8 cellular contexts compared by ENCODE assay signal in the genomic region with DNA sequence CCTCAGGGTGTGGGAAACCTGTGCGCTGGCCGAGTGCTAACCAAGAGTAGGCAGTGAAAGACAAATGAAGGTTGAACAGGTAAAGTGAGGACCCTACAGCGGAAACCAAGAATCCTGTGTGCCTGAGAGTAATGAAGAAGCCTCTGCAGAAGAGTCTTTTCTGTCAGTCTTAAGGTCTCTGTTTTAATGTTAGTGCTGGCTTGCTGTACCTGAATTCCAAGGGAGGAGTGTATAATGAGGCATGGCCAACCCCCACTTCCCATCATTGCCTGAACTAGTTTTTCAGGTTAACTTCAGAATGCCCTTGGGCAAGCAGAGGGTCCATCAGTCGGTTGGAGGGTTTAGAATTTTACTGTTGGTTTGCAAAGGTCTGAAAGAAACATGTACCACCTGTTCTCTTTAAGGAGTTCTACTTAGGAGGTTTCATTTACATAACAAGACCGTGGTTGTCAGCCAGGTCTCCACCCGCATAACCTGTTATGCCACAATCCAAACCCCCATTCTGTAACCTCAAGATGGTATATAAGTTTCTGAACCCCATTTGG. TPM values are rescaled to one million over a fixed set of nuclear protein-coding genes. Genes with fewer than 3 reads are reported as not detected.
A peak's percentile ranks its signal among the peaks of the same experiment; 100 is the strongest.
DNase-seq lines count a peak whose midpoint lies in the region; ATAC-seq, FAIRE-seq and TF ChIP-seq lines count a peak whose summit lies in the region.

No MANE protein-coding gene starts in this region.

- TF ChIP-seq CTCF in K562 (IDR thresholded peaks at IDR 0.05 in 2 of 3, conservative IDR thresholded peaks at IDR 0.05 in 1 of 3; ENCODE audit: insufficient read depth in 2 of 3, low read depth in 1 of 3, low read length in 3 of 3) (no peak), right lobe of liver (IDR thresholded peaks at IDR 0.05) (no peak), upper lobe of right lung (IDR thresholded peaks at IDR 0.05) (no peak)

- peak overlapping the region; percentile 96 for H3K4me2 ChIP-seq in BLaER1
- H3K4me2 ChIP-seq in K562 (ENCODE audit: insufficient read depth, low read length): peak overlapping the region; percentile 96

- H3K9ac ChIP-seq in BLaER1: peak overlapping the region; percentile 98
- H3K9ac ChIP-seq in K562 (ENCODE audit: insufficient read depth in 1 of 2, low read depth in 2 of 2, low read length in 2 of 2): peak overlapping the region; percentile 86 to 99

- TSS peak; percentile 87 for BruUV-seq in K562 (replicated peaks; lab: Mats Ljungman, UMichigan)

- peak; percentile 15 for FAIRE-seq in K562 (lab: Jason Lieb, UNC)

- H3K4me1 ChIP-seq in BLaER1 (peaks cover 23% of the 10 kb centered on the region), K562 (replicated peaks in 1 of 2; ENCODE audit: control insufficient read depth in 2 of 2, insufficient read depth in 2 of 2, low read length in 2 of 2) (peaks cover 10 to 15% of the 10 kb centered on the region in 2 experiments; a peak in 4 of 5 replicates), right lobe of liver (peaks cover 0 to 15% (median 0%) of the 10 kb centered on the region in 4 donors), upper lobe of right lung (peaks cover 18% of the 10 kb centered on the region)

- no peak for TF ChIP-seq RAD21 in K562 (CRISPR knock-in tag; conservative IDR thresholded peaks at IDR 0.05 in 1 of 2, IDR thresholded peaks at IDR 0.05 in 1 of 2)

- no peak for DNase-seq in K562 (ENCODE audit: extremely low read depth in 1 of 4, low spot score in 3 of 4)
- no peak for DNase-seq in right lobe of liver
- no peak for DNase-seq in upper lobe of right lung
- no peak for DNase-seq in NCI-H2081 treated with DMSO at 0.1 percent for 48 hours (lab: John Stamatoyannopoulos, UW)

- in situ Hi-C loops in K562 (cut with MboI): no loop called here

- peaks cover 54% of the 10 kb centered on the region for H3K79me2 ChIP-seq in K562 (ENCODE audit: control insufficient read depth, insufficient read depth, low read length)

- 1% methylated on average over 6 of the region's 6 CpGs for WGBS in K562 (ENCODE audit: insufficient coverage, low coverage, missing lambda C conversion rate)
- WGBS in right lobe of liver (ENCODE audit: insufficient coverage, low coverage, low lambda C conversion rate, missing lambda C conversion rate): 0% methylated on average over 6 of the region's 6 CpGs

- H3K27ac ChIP-seq in BLaER1: peak overlapping the region; percentile 99
- peak overlapping the region; percentile 89 for H3K27ac ChIP-seq in K562 (ENCODE audit: extremely low read depth, low read depth, low read length)
- H3K27ac ChIP-seq in right lobe of liver: peak overlapping the region; percentile 65 to 80 (median 71)
- H3K27ac ChIP-seq in upper lobe of right lung: peak overlapping the region; percentile 93

- H4K20me1 ChIP-seq in BLaER1 (peaks cover 18% of the 10 kb centered on the region), K562 (replicated peaks; ENCODE audit: control insufficient read depth, insufficient read depth, low read length) (no peaks in the 10 kb centered on the region)

- CTCF ChIA-PET in K562 (lab: Yijun Ruan, JAX; ENCODE audit: low intra/inter-chr PET ratio): no interaction called here

- H2AFZ ChIP-seq in K562 (ENCODE audit: low read depth, low read length): peak overlapping the region; percentile 91

- POLR2A ChIA-PET in K562 (lab: Yijun Ruan, JAX): interaction anchor here (1.6 to 2.0 kb wide), 5 partner anchors 10 to 33 kb away, joined by 4 to 19 read pairs (median 8); a partner anchor contains a TSS

- ATAC-seq in GM19397 (IDR thresholded peaks at IDR 0.05; ENCODE audit: unreplicated experiment) (peak; percentile 30), HG03571 (IDR thresholded peaks at IDR 0.05; ENCODE audit: unreplicated experiment) (peak; percentile 30), K562 (peak; percentile 64), right lobe of liver (peak in 1 of 4 donors; percentile 2), upper lobe of right lung (no peak)
- no peak for ATAC-seq in activated CD4-positive, CD25-positive, alpha-beta regulatory T cell treated with anti-CD3 and anti-CD28 coated beads, Interleukin-2, amount 50 U/mL, for 24 hours

- no peaks in the 10 kb centered on the region for H3K27me3 ChIP-seq in BLaER1
- H3K27me3 ChIP-seq in K562 (ENCODE audit: control insufficient read depth in 2 of 2, insufficient read depth in 2 of 2, low read length in 2 of 2): no peaks in the 10 kb centered on the region
- no peaks in the 10 kb centered on the region for H3K27me3 ChIP-seq in right lobe of liver
- no peaks in the 10 kb centered on the region for H3K27me3 ChIP-seq in upper lobe of right lung

- intact Hi-C loops in K562 (cut with micrococcal nuclease): loop anchor here (2.0 kb wide), 1 partner anchor 30 kb away; a partner anchor contains a TSS
- intact Hi-C loops in right lobe of liver (cut with DNase I): no loop called here
- intact Hi-C loops in upper lobe of right lung (cut with DNase I): no loop called here

- peak overlapping the region; percentile 98 for H3K4me3 ChIP-seq in BLaER1
- peak overlapping the region; percentile 96 for H3K4me3 ChIP-seq in K562
- H3K4me3 ChIP-seq in right lobe of liver: peak overlapping the region; percentile 72 to 99 (median 93)
- peak overlapping the region; percentile 98 for H3K4me3 ChIP-seq in upper lobe of right lung

- H3K36me3 ChIP-seq in BLaER1 (peaks cover 31% of the 10 kb centered on the region), K562 (ENCODE audit: control insufficient read depth, insufficient read depth, low read length) (peaks cover 37% of the 10 kb centered on the region), right lobe of liver (peaks cover 0 to 21% (median 5%) of the 10 kb centered on the region in 4 donors), upper lobe of right lung (peaks cover 24% of the 10 kb centered on the region)

- no peak; the same call in 1 of the 2 replicates for TF ChIP-seq POLR2A in K562 (conservative IDR thresholded peaks at IDR 0.05)
- TF ChIP-seq POLR2A in right lobe of liver (IDR thresholded peaks at IDR 0.05): no peak

- H3K9me3 ChIP-seq in BLaER1 (peaks cover 6% of the 10 kb centered on the region), K562 (replicated peaks; ENCODE audit: control insufficient read depth, insufficient read depth, low read depth, low read length) (0 out of 2 replicates have a peak, but pooled peaks cover 4% of the 10 kb centered on the region), right lobe of liver (no peaks in the 10 kb centered on the region), upper lobe of right lung (no peaks in the 10 kb centered on the region)

- H3K9me1 ChIP-seq in K562 (ENCODE audit: control insufficient read depth, insufficient read depth, low read length): no peaks in the 10 kb centered on the region

- TF ChIP-seq EP300 in K562 (IDR thresholded peaks at IDR 0.05; ENCODE audit: low read length): no peak

RNA-seq across cellular contexts. Expression of a gene that starts 0.6 kb away (rescaled TPM):
- 76.0 and 134 TPM in 2 replicates for total RNA-seq in K562 (2011; cell fraction: chromatin; rRNA removed; ENCODE audit: low replicate concordance)
- 54.9 and 57.7 TPM in 2 replicates for total RNA-seq in K562 (2011; cell fraction: nucleolus; rRNA removed)
- total RNA-seq in K562 (2011; cell fraction: nucleoplasm; rRNA removed): 97.5 and 142 TPM in 2 replicates
- total RNA-seq in K562 (2014; rRNA removed) (343 and 377 TPM in 2 replicates), K562 (2014; rRNA removed; fragmentation: Illumina TruSeq; extraction: Trizol) (339 and 365 TPM in 2 replicates), K562 (2015; rRNA removed; fragmentation: Illumina TruSeq; extraction: Trizol) (238 and 276 TPM in 2 replicates), K562 (2021) (276 and 291 TPM in 2 replicates), right lobe of liver (10 to 100 TPM; 22.3 to 57.8 (median 24.0) TPM), upper lobe of right lung (41.3 TPM)
- polyA plus RNA-seq in K562 (2011; rRNA removed) (297 and 378 TPM in 2 replicates), K562 (2014; fragmentation: Illumina TruSeq; extraction: Trizol) (277 and 318 TPM in 2 replicates), K562 (2014; fragmentation: Nextera tagmentation; extraction: Ambion mirVana) (100 to 1,000 TPM in 1 of 2 experiments, 10 to 100 TPM in 1; 67.3 to 105 TPM), K562 (2014; rRNA removed) (392 and 430 TPM in 2 replicates)
- 197 and 320 TPM in 2 replicates for polyA plus RNA-seq in K562 (2011; cell fraction: cytosol; rRNA removed)
- 192 and 207 TPM in 2 replicates for polyA plus RNA-seq in K562 (2011; cell fraction: nucleus; rRNA removed)
- polyA plus RNA-seq in K562 (2012): 196 and 278 TPM in 2 replicates
- 155 and 159 TPM in 2 replicates for polyA minus RNA-seq in K562 (2011; rRNA and poly(A)+ RNA removed)
- polyA minus RNA-seq in K562 (2011; cell fraction: cytosol; rRNA and poly(A)+ RNA removed): 70.4 and 109 TPM in 2 replicates
- polyA minus RNA-seq in K562 (2011; cell fraction: nucleus; rRNA and poly(A)+ RNA removed): 60.9 and 93.0 TPM in 2 replicates

RNA-seq across cellular contexts. Expression of a gene that starts 30.9 kb away (rescaled TPM):
- 37.1 and 48.4 TPM in 2 replicates for total RNA-seq in K562 (2011; cell fraction: chromatin; rRNA removed; ENCODE audit: low replicate concordance)
- total RNA-seq in K562 (2011; cell fraction: nucleolus; rRNA removed): 19.2 and 21.6 TPM in 2 replicates
- 30.4 and 38.7 TPM in 2 replicates for total RNA-seq in K562 (2011; cell fraction: nucleoplasm; rRNA removed)
- total RNA-seq in K562 (2014; rRNA removed) (39.5 and 48.8 TPM in 2 replicates), K562 (2014; rRNA removed; fragmentation: Illumina TruSeq; extraction: Trizol) (28.9 and 29.4 TPM in 2 replicates), K562 (2015; rRNA removed; fragmentation: Illumina TruSeq; extraction: Trizol) (24.5 and 28.5 TPM in 2 replicates), K562 (2021) (31.7 and 36.0 TPM in 2 replicates), right lobe of liver (1 to 10 TPM; 5.3 to 9.1 (median 5.9) TPM), upper lobe of right lung (12.8 TPM)
- polyA plus RNA-seq in K562 (2011; rRNA removed) (34.9 and 39.0 TPM in 2 replicates), K562 (2014; fragmentation: Illumina TruSeq; extraction: Trizol) (52.1 and 56.4 TPM in 2 replicates), K562 (2014; fragmentation: Nextera tagmentation; extraction: Ambion mirVana) (10 to 100 TPM; 61.3 to 86.1 TPM), K562 (2014; rRNA removed) (40.6 and 47.0 TPM in 2 replicates)
- 26.0 and 77.2 TPM in 2 replicates for polyA plus RNA-seq in K562 (2011; cell fraction: cytosol; rRNA removed)
- 46.7 and 53.4 TPM in 2 replicates for polyA plus RNA-seq in K562 (2011; cell fraction: nucleus; rRNA removed)
- polyA plus RNA-seq in K562 (2012): 27.0 and 32.7 TPM in 2 replicates
- 27.2 and 31.3 TPM in 2 replicates for polyA minus RNA-seq in K562 (2011; rRNA and poly(A)+ RNA removed)
- polyA minus RNA-seq in K562 (2011; cell fraction: cytosol; rRNA and poly(A)+ RNA removed): 13.9 and 17.4 TPM in 2 replicates
- 14.7 and 16.9 TPM in 2 replicates for polyA minus RNA-seq in K562 (2011; cell fraction: nucleus; rRNA and poly(A)+ RNA removed)

RNA-seq across cellular contexts. Expression of a gene that starts 31.9 kb away (rescaled TPM):
- 72.7 and 111 TPM in 2 replicates for total RNA-seq in K562 (2011; cell fraction: chromatin; rRNA removed; ENCODE audit: low replicate concordance)
- 100 and 101 TPM in 2 replicates for total RNA-seq in K562 (2011; cell fraction: nucleolus; rRNA removed)
- 147 and 174 TPM in 2 replicates for total RNA-seq in K562 (2011; cell fraction: nucleoplasm; rRNA removed)
- total RNA-seq in K562 (2014; rRNA removed) (567 and 884 TPM in 2 replicates), K562 (2014; rRNA removed; fragmentation: Illumina TruSeq; extraction: Trizol) (716 and 737 TPM in 2 replicates), K562 (2015; rRNA removed; fragmentation: Illumina TruSeq; extraction: Trizol) (566 and 591 TPM in 2 replicates), K562 (2021) (431 and 447 TPM in 2 replicates), right lobe of liver (100 to 1,000 TPM in 5 of 6 experiments, 10 to 100 TPM in 1; 90.3 to 164 (median 111) TPM), upper lobe of right lung (111 TPM)
- polyA plus RNA-seq in K562 (2011; rRNA removed) (857 and 1,105 TPM in 2 replicates), K562 (2014; fragmentation: Illumina TruSeq; extraction: Trizol) (549 and 609 TPM in 2 replicates), K562 (2014; fragmentation: Nextera tagmentation; extraction: Ambion mirVana) (1,000 to 10,000 TPM; 2,334 to 2,953 TPM), K562 (2014; rRNA removed) (1,180 and 1,187 TPM in 2 replicates)
- polyA plus RNA-seq in K562 (2011; cell fraction: cytosol; rRNA removed): 941 and 1,174 TPM in 2 replicates
- 261 and 404 TPM in 2 replicates for polyA plus RNA-seq in K562 (2011; cell fraction: nucleus; rRNA removed)
- 418 and 567 TPM in 2 replicates for polyA plus RNA-seq in K562 (2012)
- 647 and 767 TPM in 2 replicates for polyA minus RNA-seq in K562 (2011; rRNA and poly(A)+ RNA removed)
- polyA minus RNA-seq in K562 (2011; cell fraction: cytosol; rRNA and poly(A)+ RNA removed): 227 and 288 TPM in 2 replicates
- 41.3 and 70.0 TPM in 2 replicates for polyA minus RNA-seq in K562 (2011; cell fraction: nucleus; rRNA and poly(A)+ RNA removed)

Comparison
In these comparisons a context has a peak if more than half of its experiments do, and no peak if none do; other contexts are left out.
1. ATAC-seq: peak in GM19397 (single experiment), HG03571 (single experiment) and K562 (single experiment); none in upper lobe of right lung (single experiment) and activated CD4-positive, CD25-positive, alpha-beta regulatory T cell treated with anti-CD3 and anti-CD28 coated beads, Interleukin-2, amount 50 U/mL, for 24 hours (0 of 2).
2. Peak in every context shown above with its lines, with median percentiles within 50 percentile points of each other: H3K27ac ChIP-seq and H3K4me3 ChIP-seq.